In genomic region chr15:90038639-90039095, GRCh38 we compare ENCODE assay signal across 1 cellular context.
TF ChIP-seq lines count a peak whose summit lies in the region.

No MANE protein-coding gene starts in this region.

TF ChIP-seq in GM12878, 131 proteins besides CTCF, POLR2A, EP300 and RAD21 (continued from another document):
- TF ChIP-seq ZBTB40 (IDR thresholded peaks at IDR 0.05; ENCODE audit: borderline replicate concordance) = no peak
- no peak for TF ChIP-seq MYB (IDR thresholded peaks at IDR 0.05; ENCODE audit: borderline replicate concordance, low read depth, low read length)
- no peak for TF ChIP-seq ZNF384 (IDR thresholded peaks at IDR 0.05; ENCODE audit: borderline replicate concordance, low read depth, low read length)
- peak; percentile 65 for TF ChIP-seq SMARCA5 (IDR thresholded peaks at IDR 0.05)
- TF ChIP-seq SMAD1 (IDR thresholded peaks at IDR 0.05; ENCODE audit: low read depth, partially characterized antibody) = peak; percentile 15
- TF ChIP-seq ZBTB4 (CRISPR knock-in tag; IDR thresholded peaks at IDR 0.05) = no peak
- no peak for TF ChIP-seq CEBPZ (IDR thresholded peaks at IDR 0.05; ENCODE audit: low read depth, low read length)
- no peak for TF ChIP-seq KLF5 (IDR thresholded peaks at IDR 0.05; ENCODE audit: partially characterized antibody)
- no peak for TF ChIP-seq NR2F1 (conservative IDR thresholded peaks at IDR 0.05)
